Comparison of ENCODE assay signal across 7 cellular contexts in the genomic region with DNA sequence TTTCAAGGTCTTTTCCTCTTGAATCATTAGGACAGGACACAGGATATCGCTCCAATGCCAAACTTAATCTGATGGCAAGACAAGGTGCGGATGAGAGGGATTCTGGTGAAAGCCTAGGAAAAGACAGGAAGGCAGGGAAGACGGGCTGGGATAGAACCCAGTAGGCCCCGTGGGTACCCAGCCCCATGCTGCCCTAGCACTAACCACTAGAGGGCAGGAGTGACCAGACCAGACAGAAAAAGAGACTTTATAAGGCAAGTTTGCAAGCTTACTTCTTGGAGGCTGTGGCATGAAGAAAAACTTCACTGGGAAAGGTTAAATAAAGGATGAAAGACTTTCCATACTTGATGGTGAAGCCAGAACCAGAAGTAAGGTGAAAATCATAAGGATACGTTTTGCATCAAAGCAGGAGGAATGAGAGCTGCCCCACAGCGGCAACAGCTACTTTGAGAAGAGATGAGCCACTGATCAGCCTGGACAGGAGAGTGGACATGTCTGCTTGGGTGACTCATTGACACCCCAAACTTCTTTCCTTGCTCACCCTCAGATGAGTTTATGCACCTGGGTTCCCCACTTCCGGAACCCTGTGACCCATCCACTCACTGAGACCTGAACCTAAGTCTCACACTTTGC. TPM values are rescaled to one million over a fixed set of nuclear protein-coding genes. Genes with fewer than 3 reads are reported as not detected.
A peak's percentile ranks its signal among the peaks of the same experiment; 100 is the strongest.
DNase-seq lines count a peak whose midpoint lies in the region; ATAC-seq and TF ChIP-seq lines count a peak whose summit lies in the region.

No MANE protein-coding gene starts in this region.

- WGBS in lung, 2 donors = 44 to 46% methylated on average over 7 of the region's 7 CpGs

- H3K9me3 Mint-ChIP-seq in stimulated activated naive CD8-positive, alpha-beta T cell treated with anti-CD3 and anti-CD28 coated beads, Interleukin-15, amount 100 ng/mL, for 72 hours = no peaks in the 10 kb centered on the region

- H3K27me3 ChIP-seq in lung (ENCODE audit: control insufficient read depth, insufficient read depth) = no peaks in the 10 kb centered on the region

- DNase-seq in GM03348 (ENCODE audit: low spot score) = peak; percentile 84
- peak; percentile 26 for DNase-seq in LHCN-M2 (ENCODE audit: low read depth)
- DNase-seq in UCSD-AML1 (lab: John Stamatoyannopoulos, UW; ENCODE audit: unreplicated experiment) = peak; percentile 40
- DNase-seq in dermis blood vessel endothelial cell = peak; percentile 56
- peak; percentile 61 for DNase-seq in lung (ENCODE audit: low spot score)
- DNase-seq in stimulated activated naive CD8-positive, alpha-beta T cell treated with anti-CD3 and anti-CD28 coated beads, Interleukin-15, amount 100 ng/mL, for 72 hours = peak; percentile 41 to 44

- ATAC-seq in lung (ENCODE audit: insufficient read depth, low FRiP score) (peak; percentile 41), GM19455 (IDR thresholded peaks at IDR 0.05; ENCODE audit: unreplicated experiment) (no peak)
- peak; percentile 60 for ATAC-seq in stimulated activated naive CD8-positive, alpha-beta T cell treated with anti-CD3 and anti-CD28 coated beads, Interleukin-15, amount 100 ng/mL, for 72 hours

- TF ChIP-seq CTCF in lung (IDR thresholded peaks at IDR 0.05; ENCODE audit: control extremely low read depth, extremely low read depth) = peak; percentile 59

- no peaks in the 10 kb centered on the region for H3K4me1 ChIP-seq in lung (ENCODE audit: control insufficient read depth in 2 of 2, insufficient read depth in 2 of 2, low read length in 2 of 2)

- no peaks in the 10 kb centered on the region for H3K36me3 ChIP-seq in lung (ENCODE audit: control insufficient read depth in 2 of 2, insufficient read depth in 2 of 2, low read length in 2 of 2)

- H3K4me1 Mint-ChIP-seq in stimulated activated naive CD8-positive, alpha-beta T cell treated with anti-CD3 and anti-CD28 coated beads, Interleukin-15, amount 100 ng/mL, for 72 hours = peaks cover 3% of the 10 kb centered on the region

- no peak overlapping the region for H3K4me3 Mint-ChIP-seq in stimulated activated naive CD8-positive, alpha-beta T cell treated with anti-CD3 and anti-CD28 coated beads, Interleukin-15, amount 100 ng/mL, for 72 hours

- no peaks in the 10 kb centered on the region for H3K27me3 Mint-ChIP-seq in stimulated activated naive CD8-positive, alpha-beta T cell treated with anti-CD3 and anti-CD28 coated beads, Interleukin-15, amount 100 ng/mL, for 72 hours

- H3K4me3 ChIP-seq in lung = no peak overlapping the region

- no peak overlapping the region for H3K27ac ChIP-seq in lung (ENCODE audit: low read depth in 1 of 2, low read length in 1 of 2)

- no peaks in the 10 kb centered on the region for H3K9me3 ChIP-seq in lung (ENCODE audit: control insufficient read depth in 2 of 2, insufficient read depth in 1 of 2, low read length in 1 of 2)

- peak overlapping the region in 1 of 2 donors; percentile 65 for H3K27ac Mint-ChIP-seq in stimulated activated naive CD8-positive, alpha-beta T cell treated with anti-CD3 and anti-CD28 coated beads, Interleukin-15, amount 100 ng/mL, for 72 hours

RNA-seq across cellular contexts. Expression of a gene that starts 39.8 kb away (rescaled TPM):
- total RNA-seq in LHCN-M2 (2014; rRNA removed) (not detected in 2 replicates), dermis blood vessel endothelial cell (under 0.01 and 0.14 TPM in 2 replicates), lung (1 to 10 TPM; 1.6 to 2.0 TPM)
- not detected for polyA plus RNA-seq in LHCN-M2 (2012)
- 1 to 10 TPM in 1 of 2 donors, under 1 TPM in 1; 0.37 to 1.0 TPM for polyA plus RNA-seq in lung

Comparison
In these comparisons a context has a peak if more than half of its experiments do, and no peak if none do; other contexts are left out.
1. DNase-seq: peak in every context shown above with its lines; median percentile 84 in GM03348; 61 in lung; 56 in dermis blood vessel endothelial cell; 42 in stimulated activated naive CD8-positive, alpha-beta T cell treated with anti-CD3 and anti-CD28 coated beads, Interleukin-15, amount 100 ng/mL, for 72 hours; 40 in UCSD-AML1; 26 in LHCN-M2.